23 cellular contexts compared by ENCODE assay signal in genomic region chr3:16985608-16986007, GRCh38.
A peak's percentile ranks its signal among the peaks of the same experiment; 100 is the strongest.
DNase-seq lines count a peak whose midpoint lies in the region; ATAC-seq, FAIRE-seq and TF ChIP-seq lines count a peak whose summit lies in the region.
"Had no signal": no experiment of that assay in that cellular context is flagged by ENCODE, and none has a peak within 500 bp of the region (broad histone marks: within the 10 kb centered on the region; RNA-seq: fewer than 3 reads in every experiment).

No MANE protein-coding gene starts in this region.

- H3K4me3 ChIP-seq in body of pancreas (no peak overlapping the region), pancreas (no peak overlapping the region)
- H3K4me3 ChIP-seq: BLaER1, GM12878, HAP-1 had no signal

- H3K27ac ChIP-seq in body of pancreas = peak overlapping the region in 2 of 4 donors; percentile 13 to 42
- H3K27ac ChIP-seq in pancreas = no peak overlapping the region
- H3K27ac ChIP-seq: 22Rv1, BLaER1, C4-2B had no signal

- no peaks in the 10 kb centered on the region for H3K9me3 ChIP-seq in body of pancreas
- H3K9me3 ChIP-seq in pancreas = no peaks in the 10 kb centered on the region
- H3K9me3 ChIP-seq: Caco-2, HAP-1 had no signal

- 71 to 76% methylated on average over 2 of the region's 2 CpGs for WGBS in body of pancreas, 2 donors
- 69 to 77% methylated on average over 2 of the region's 2 CpGs for WGBS in pancreas, 2 donors

- FAIRE-seq in pancreas (lab: Jason Lieb, UNC) = no peak
- FAIRE-seq: A204.1, GM12878, GM18507, H54 had no signal

- peaks cover 3 to 4% of the 10 kb centered on the region in 2 donors for H3K36me3 Mint-ChIP-seq in stimulated activated naive B cell treated with anti-CD40 and anti-IgM and Interleukin-4, amounts not matched to agents 10 μg/mL and 1 μg/mL and 100 μg/mL, for 72 hours

- ATAC-seq in left ventricle myocardium superior = peak; percentile 10
- peak; percentile 15 for ATAC-seq in body of pancreas
- peak; percentile 14 to 61 (median 54) for ATAC-seq in pancreas
- ATAC-seq in stimulated activated naive B cell treated with anti-CD40 and anti-IgM and Interleukin-4, amounts not matched to agents 10 μg/mL and 1 μg/mL and 100 μg/mL, for 72 hours (replicated peaks) = no peak
- ATAC-seq: CD8-positive, alpha-beta T cell; GM12878 had no signal

- TF ChIP-seq POLR2A in body of pancreas (IDR thresholded peaks at IDR 0.05) = no peak

- no peaks in the 10 kb centered on the region for H3K27me3 Mint-ChIP-seq in stimulated activated naive B cell treated with anti-CD40 and anti-IgM and Interleukin-4, amounts not matched to agents 10 μg/mL and 1 μg/mL and 100 μg/mL, for 72 hours
- H3K27me3 Mint-ChIP-seq: B cell; CD4-positive, CD25-positive, alpha-beta regulatory T cell had no signal

- H3K4me1 ChIP-seq in body of pancreas (peaks cover 27% of the 10 kb centered on the region), pancreas (peaks cover 11 to 24% (median 20%) of the 10 kb centered on the region in 3 donors)
- H3K4me1 ChIP-seq: BLaER1, Caco-2, HAP-1 had no signal

- H3K9me3 Mint-ChIP-seq in stimulated activated naive B cell treated with anti-CD40 and anti-IgM and Interleukin-4, amounts not matched to agents 10 μg/mL and 1 μg/mL and 100 μg/mL, for 72 hours = no peaks in the 10 kb centered on the region
- H3K9me3 Mint-ChIP-seq: CD4-positive, CD25-positive, alpha-beta regulatory T cell; CD8-positive, alpha-beta T cell; HFFc6 had no signal

- intact Hi-C loops in left ventricle myocardium superior (cut with micrococcal nuclease) (no loop called here), cardiac septum (cut with DNase I) (no loop called here), body of pancreas (cut with DNase I) (no loop called here), pancreas (cut with DNase I) (no loop called here)

- DNase-seq in left ventricle myocardium superior = no peak
- DNase-seq in cardiac septum (ENCODE audit: low spot score) = no peak
- peak in 1 of 4 donors; percentile 14 for DNase-seq in body of pancreas
- no peak for DNase-seq in pancreas
- DNase-seq in DMS79 (lab: John Stamatoyannopoulos, UW) = no peak
- DNase-seq in stimulated activated naive B cell treated with anti-CD40 and anti-IgM and Interleukin-4, amounts not matched to agents 10 μg/mL and 1 μg/mL and 100 μg/mL, for 72 hours = no peak
- DNase-seq: Caco-2; CD4-positive, CD25-positive, alpha-beta regulatory T cell; CD8-positive, alpha-beta T cell; DMS153; EL; GDM1; GOT3; HFFc6 had no signal

- H3K27me3 ChIP-seq in body of pancreas (no peaks in the 10 kb centered on the region), pancreas (no peaks in the 10 kb centered on the region)
- H3K27me3 ChIP-seq: BLaER1 had no signal

- no peak overlapping the region for H3K4me3 Mint-ChIP-seq in stimulated activated naive B cell treated with anti-CD40 and anti-IgM and Interleukin-4, amounts not matched to agents 10 μg/mL and 1 μg/mL and 100 μg/mL, for 72 hours
- H3K4me3 Mint-ChIP-seq: B cell; CD4-positive, CD25-positive, alpha-beta regulatory T cell; CD8-positive, alpha-beta T cell; HFFc6 had no signal

- TF ChIP-seq CTCF in body of pancreas (IDR thresholded peaks at IDR 0.05) = no peak
- no peak for TF ChIP-seq CTCF in pancreas (IDR thresholded peaks at IDR 0.05)

- no peak overlapping the region for H3K27ac Mint-ChIP-seq in stimulated activated naive B cell treated with anti-CD40 and anti-IgM and Interleukin-4, amounts not matched to agents 10 μg/mL and 1 μg/mL and 100 μg/mL, for 72 hours
- H3K27ac Mint-ChIP-seq: B cell; CD8-positive, alpha-beta T cell; HFFc6 had no signal

- H3K4me1 Mint-ChIP-seq in stimulated activated naive B cell treated with anti-CD40 and anti-IgM and Interleukin-4, amounts not matched to agents 10 μg/mL and 1 μg/mL and 100 μg/mL, for 72 hours = peaks cover 34 to 66% of the 10 kb centered on the region in 2 donors

- H3K36me3 ChIP-seq in body of pancreas (replicated peaks in 1 of 2; ENCODE audit: insufficient read depth in 1 of 2, low read depth in 2 of 2) (no peaks in the 10 kb centered on the region), pancreas (no peaks in the 10 kb centered on the region)
- H3K36me3 ChIP-seq: BLaER1, HAP-1 had no signal

Comparison
In these comparisons a context has a peak if more than half of its experiments do, and no peak if none do; other contexts are left out.
1. ATAC-seq: peak in left ventricle myocardium superior (single experiment), body of pancreas (single experiment) and pancreas (4 of 4); none in stimulated activated naive B cell treated with anti-CD40 and anti-IgM and Interleukin-4, amounts not matched to agents 10 μg/mL and 1 μg/mL and 100 μg/mL, for 72 hours (0 of 2).